ENCODE assay signal across 20 cellular contexts in the genomic region with DNA sequence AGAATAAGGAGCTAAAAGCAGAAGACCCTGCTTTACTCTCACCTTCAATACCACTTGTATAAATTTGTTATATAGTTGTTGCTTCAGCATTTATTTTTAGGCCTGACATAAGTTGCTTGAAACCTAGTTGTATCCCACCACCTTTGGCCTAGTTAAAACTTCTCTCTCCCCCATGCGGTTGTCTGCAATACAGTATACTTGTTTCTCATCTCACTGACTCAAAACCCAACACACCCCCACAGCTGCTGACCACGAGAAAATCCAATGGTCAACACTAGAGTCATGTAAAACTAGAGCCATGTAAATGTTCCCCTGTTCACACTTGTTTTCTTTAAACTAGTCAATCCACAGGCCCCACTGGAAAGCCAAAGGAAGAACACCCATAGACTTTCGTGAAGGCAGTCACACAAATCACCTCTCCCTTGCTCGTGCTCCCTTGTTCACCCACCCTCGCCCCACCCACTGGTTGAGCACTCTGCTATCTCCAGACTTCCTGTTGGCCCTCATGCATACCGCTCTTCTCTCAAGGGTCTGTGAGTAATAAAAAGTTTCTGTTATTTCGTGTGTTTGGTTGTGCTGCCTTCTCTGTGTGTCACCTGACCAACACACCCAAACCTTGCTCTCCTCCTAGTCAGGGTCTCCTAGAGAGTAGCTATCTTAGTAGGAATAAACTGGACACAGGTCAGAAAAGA. TPM values are rescaled to one million over a fixed set of nuclear protein-coding genes. Genes with fewer than 3 reads are reported as not detected.
DNase-seq lines count a peak whose midpoint lies in the region; ATAC-seq, FAIRE-seq and TF ChIP-seq lines count a peak whose summit lies in the region.
"Had no signal": no experiment of that assay in that cellular context is flagged by ENCODE, and none has a peak within 500 bp of the region (broad histone marks: within the 10 kb centered on the region; RNA-seq: fewer than 3 reads in every experiment).

No MANE protein-coding gene starts in this region.

- TF ChIP-seq CTCF in GM20000 (IDR thresholded peaks at IDR 0.05; ENCODE audit: extremely low read depth, missing control alignments) = no peak

- H3K27ac ChIP-seq in substantia nigra (ENCODE audit: low read depth, low read length, poor library complexity, severe bottlenecking) = no peak overlapping the region
- H3K27ac ChIP-seq: body of pancreas, epithelial cell of prostate, lower lobe of right lung, upper lobe of left lung had no signal

- DNase-seq in Daoy (ENCODE audit: low read depth) = peak; percentile 12
- DNase-seq in GM20000 (ENCODE audit: low spot score) = peak; percentile 9
- peak; percentile 50 for DNase-seq in iris pigment epithelial cell (ENCODE audit: low read depth)
- DNase-seq in frontal cortex (ENCODE audit: low spot score in 2 of 2) = no peak
- no peak for DNase-seq in substantia nigra (lab: John Stamatoyannopoulos, UW)
- DNase-seq: activated CD8-positive, alpha-beta memory T cell treated with anti-CD3 and anti-CD28 coated beads, Interleukin-2, amount 50 U/mL, for 4 hours; activated naive CD4-positive, alpha-beta T cell treated with anti-CD3 and anti-CD28 coated beads, Interleukin-2, amount 10 ng/mL, durations not matched to agents 7 days and 5 days; body of pancreas; CD4-positive, CD25-positive, alpha-beta regulatory T cell; DMS79; lower lobe of right lung; NCI-H1694; nephron progenitor cell; SHP77 treated with DMSO at 0.1 percent for 48 hours; stimulated activated naive CD4-positive, alpha-beta T cell; upper lobe of left lung had no signal

- no peak for FAIRE-seq in frontal cortex (lab: Jason Lieb, UNC)

- peak; percentile 67 for ATAC-seq in HG03571 (IDR thresholded peaks at IDR 0.05; ENCODE audit: unreplicated experiment)
- no peak for ATAC-seq in GM21576 (IDR thresholded peaks at IDR 0.05; ENCODE audit: unreplicated experiment)
- ATAC-seq in GM18502 (IDR thresholded peaks at IDR 0.05; ENCODE audit: poor library complexity, unreplicated experiment) = no peak
- ATAC-seq: body of pancreas had no signal

RNA-seq across cellular contexts. Expression of gene CCDC169, which starts 12.9 kb away (rescaled TPM):
- total RNA-seq in Daoy (2014; rRNA removed; shearing (Covaris generic)) = 1.3 and 5.6 TPM in 2 replicates
- total RNA-seq in frontal cortex = 6.9 TPM
- total RNA-seq: CD4-positive, CD25-positive, alpha-beta regulatory T cell; lower lobe of right lung had no signal

RNA-seq across cellular contexts. Expression of gene SPART, which starts 35.6 kb away (rescaled TPM):
- 37.6 and 48.5 TPM in 2 replicates for total RNA-seq in Daoy (2014; rRNA removed; shearing (Covaris generic))
- total RNA-seq in frontal cortex = 16.7 TPM

Comparison
In these comparisons a context has a peak if more than half of its experiments do, and no peak if none do; other contexts are left out.
1. DNase-seq: peak in Daoy (single experiment), GM20000 (single experiment) and iris pigment epithelial cell (single experiment); none in frontal cortex (0 of 2) and substantia nigra (0 of 49).